In the genomic region with DNA sequence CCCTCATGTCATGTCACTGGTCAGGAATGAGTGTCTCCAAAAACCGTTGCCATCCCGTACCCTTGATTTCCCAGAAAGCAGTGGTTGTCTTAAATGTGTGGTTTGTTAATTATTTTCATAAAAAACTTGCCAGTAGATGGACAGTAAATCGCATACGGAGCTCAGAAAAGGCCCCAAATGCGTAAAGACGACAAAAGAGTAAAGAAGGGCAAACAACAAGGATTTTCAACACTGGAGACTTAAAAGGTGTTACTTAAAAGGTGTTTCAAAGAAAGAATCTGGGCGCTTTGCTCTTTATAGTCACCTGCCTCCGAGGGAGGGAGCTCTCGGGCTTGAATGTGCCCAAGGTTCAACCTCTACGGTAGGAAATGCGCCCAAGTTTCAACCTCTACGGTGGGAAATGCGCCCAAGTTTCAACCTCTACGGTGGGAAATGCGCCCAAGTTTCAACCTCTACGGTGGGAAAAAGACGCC, we compare ENCODE assay signal across 8 cellular contexts. TPM values are rescaled to one million over a fixed set of nuclear protein-coding genes. Genes with fewer than 3 reads are reported as not detected.
DNase-seq lines count a peak whose midpoint lies in the region; ATAC-seq and TF ChIP-seq lines count a peak whose summit lies in the region.

No MANE protein-coding gene starts in this region.

- H3K27ac Mint-ChIP-seq in endodermal cell = peak overlapping the region; percentile 98

- H3K4me1 ChIP-seq in endodermal cell (ENCODE audit: control insufficient read depth, insufficient read depth, low read length) = peaks cover 3% of the 10 kb centered on the region
- peaks cover 6 to 20% (median 11%) of the 10 kb centered on the region in 4 donors for H3K4me1 ChIP-seq in upper lobe of left lung

- no peak for TF ChIP-seq CTCF in endodermal cell (conservative IDR thresholded peaks at IDR 0.05)
- TF ChIP-seq CTCF in upper lobe of left lung (IDR thresholded peaks at IDR 0.05) = no peak

- TF ChIP-seq EP300 in upper lobe of left lung (IDR thresholded peaks at IDR 0.05) = no peak

- in situ Hi-C loops in G401 (cut with HindIII; ENCODE audit: low sequenced_read_pairs) = no loop called here

- H3K4me3 ChIP-seq in endodermal cell (ENCODE audit: low read length) = peak overlapping the region; percentile 96
- peak overlapping the region; percentile 51 to 99 (median 96) for H3K4me3 ChIP-seq in upper lobe of left lung

- H3K27me3 ChIP-seq in endodermal cell (ENCODE audit: control insufficient read depth, insufficient read depth, low read length, poor library complexity, severe bottlenecking) = no peaks in the 10 kb centered on the region
- no peaks in the 10 kb centered on the region for H3K27me3 ChIP-seq in upper lobe of left lung

- peaks cover 15% of the 10 kb centered on the region for H3K36me3 Mint-ChIP-seq in endodermal cell (ENCODE audit: low read depth)

- H3K27me3 Mint-ChIP-seq in endodermal cell (ENCODE audit: insufficient read depth) = no peaks in the 10 kb centered on the region

- peak; percentile 74 for DNase-seq in G401 (ENCODE audit: low spot score)
- DNase-seq in RKO (ENCODE audit: low spot score) = peak; percentile 73
- no peak for DNase-seq in endodermal cell
- DNase-seq in midbrain (lab: John Stamatoyannopoulos, UW) = peak; percentile 51
- peak in 1 of 2 donors; percentile 76 for DNase-seq in upper lobe of left lung
- DNase-seq in stimulated activated CD4-positive, alpha-beta T cell treated with anti-CD3 and anti-CD28 coated beads, Interleukin-2, amount 100 ng/mL, for 48 hours = no peak

- H3K9me3 Mint-ChIP-seq in endodermal cell = no peaks in the 10 kb centered on the region

- no peak for TF ChIP-seq POLR2A in upper lobe of left lung (IDR thresholded peaks at IDR 0.05)

- H3K4me1 Mint-ChIP-seq in endodermal cell = peaks cover 11% of the 10 kb centered on the region

- peak overlapping the region; percentile 80 for H3K4me3 Mint-ChIP-seq in endodermal cell

- H3K36me3 ChIP-seq in endodermal cell (ENCODE audit: control insufficient read depth, insufficient read depth, low read length) (no peaks in the 10 kb centered on the region), upper lobe of left lung (no peaks in the 10 kb centered on the region)

- H3K27ac ChIP-seq in endodermal cell (ENCODE audit: low read depth, low read length) (peak overlapping the region; percentile 94), upper lobe of left lung (peak overlapping the region; percentile 95 to 99 (median 98))

- WGBS in endodermal cell (ENCODE audit: insufficient coverage in 1 of 2, insufficient read length in 1 of 2), 2 experiments = 4 to 6% methylated on average over 14 to 17 of the region's 17 CpGs
- 3 to 8% methylated on average over 12 to 17 of the region's 17 CpGs for WGBS in upper lobe of left lung, 2 donors

- H3K9me3 ChIP-seq in endodermal cell (ENCODE audit: control insufficient read depth, low read length) (no peaks in the 10 kb centered on the region), upper lobe of left lung (no peaks in the 10 kb centered on the region)

- ATAC-seq in GM21360 (IDR thresholded peaks at IDR 0.05; ENCODE audit: unreplicated experiment) = peak; percentile 34
- peak; percentile 19 for ATAC-seq in HG03571 (IDR thresholded peaks at IDR 0.05; ENCODE audit: unreplicated experiment)
- ATAC-seq in upper lobe of left lung (ENCODE audit: low FRiP score in 2 of 2) = peak; percentile 41 to 46

- peak overlapping the region; percentile 91 for H3K9ac ChIP-seq in endodermal cell (ENCODE audit: extremely low read depth, low read length, poor library complexity, severe bottlenecking)

RNA-seq across cellular contexts. Expression of a gene that starts 0.7 kb away (rescaled TPM):
- total RNA-seq in G401 (2014; rRNA removed; shearing (Covaris generic)) = 1.6 and 2.3 TPM in 2 replicates
- total RNA-seq in endodermal cell (10 to 100 TPM; 12.0 to 19.5 TPM), upper lobe of left lung (10 to 100 TPM in 2 of 6 donors, 1 to 10 TPM in 4; 5.3 to 32.5 (median 6.7) TPM)
- 7.4 TPM for polyA plus RNA-seq in endodermal cell (2013, experiment 1 of 2)
- polyA plus RNA-seq in endodermal cell (2013, experiment 2 of 2) = 9.4 TPM

RNA-seq across cellular contexts. Expression of a gene that starts 59.5 kb away (rescaled TPM):
- total RNA-seq in G401 (2014; rRNA removed; shearing (Covaris generic)) = 1,038 and 1,243 TPM in 2 replicates
- 100 to 1,000 TPM; 714 to 780 TPM for total RNA-seq in endodermal cell
- polyA plus RNA-seq in endodermal cell (2013, experiment 1 of 2) = 803 TPM
- polyA plus RNA-seq in endodermal cell (2013, experiment 2 of 2) = 769 TPM
- 100 to 1,000 TPM; 178 to 465 (median 359) TPM for total RNA-seq in upper lobe of left lung

Comparison
In these comparisons a context has a peak if more than half of its experiments do, and no peak if none do; other contexts are left out.
1. DNase-seq: peak in G401 (single experiment), RKO (single experiment) and midbrain (single experiment); none in endodermal cell (single experiment) and stimulated activated CD4-positive, alpha-beta T cell treated with anti-CD3 and anti-CD28 coated beads, Interleukin-2, amount 100 ng/mL, for 48 hours (0 of 2).
2. Peak in every context shown above with its lines, with median percentiles within 50 percentile points of each other: ATAC-seq.